Comparison of ENCODE assay signal across 27 cellular contexts in the genomic region with DNA sequence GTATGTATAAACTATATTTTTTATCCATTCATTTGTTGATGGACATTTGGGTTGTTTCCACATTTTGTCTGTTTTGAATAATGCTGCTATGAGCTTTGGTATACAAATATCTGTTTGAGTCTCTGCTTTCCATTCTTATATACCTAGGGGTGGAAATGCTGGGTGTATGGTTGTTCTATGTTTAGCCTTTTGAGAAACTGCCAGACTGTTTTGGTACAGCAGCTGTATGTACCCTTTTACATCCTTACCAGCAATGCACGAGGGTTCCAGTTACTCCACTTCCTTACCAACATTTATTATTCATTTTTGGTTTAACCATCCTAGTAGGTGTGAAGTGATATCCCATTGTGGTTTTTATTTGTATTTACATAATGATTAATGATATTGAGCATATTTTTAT. TPM values are rescaled to one million over a fixed set of nuclear protein-coding genes. Genes with fewer than 3 reads are reported as not detected.
"Had no signal": no experiment of that assay in that cellular context is flagged by ENCODE, and none has a peak within 500 bp of the region (broad histone marks: within the 10 kb centered on the region; RNA-seq: fewer than 3 reads in every experiment).

No MANE protein-coding gene starts in this region.

- H3K4me1 ChIP-seq: SJCRH30 had no signal

- H3K27ac ChIP-seq: ascending aorta, PC-9, RWPE1, SJCRH30, SK-N-MC had no signal

- H3K9me3 ChIP-seq: ascending aorta, MG63, SJCRH30 had no signal

- ATAC-seq: activated CD8-positive, alpha-beta T cell treated with anti-CD3 and anti-CD28 coated beads for 36 hours had no signal

- H3K36me3 ChIP-seq: ascending aorta, MG63, SJCRH30 had no signal

- H3K4me3 ChIP-seq: ascending aorta, MG63, PC-9, SJCRH30, SK-N-MC had no signal

- H3K27me3 ChIP-seq: ascending aorta, MG63, SJCRH30 had no signal

- DNase-seq: activated CD4-positive, alpha-beta T cell treated with anti-CD3 and anti-CD28 coated beads, Interleukin-2, amount 10 ng/mL, durations not matched to agents 24 days and 14 days; activated CD4-positive, alpha-beta T cell treated with anti-CD3 and anti-CD28 coated beads, Interleukin-2, amount 50 U/mL, for 4 hours; activated CD8-positive, alpha-beta T cell treated with anti-CD3 and anti-CD28 coated beads for 36 hours; activated gamma-delta T cell; activated naive CD4-positive, alpha-beta T cell treated with Interleukin-2 at 50 U/mL for 16 hours; activated naive CD8-positive, alpha-beta T cell treated with anti-CD3 and anti-CD28 coated beads, Interleukin-2, amount 10 ng/mL, durations not matched to agents 7 days and 5 days; activated T-cell treated with anti-CD3 and anti-CD28 coated beads, Interleukin-2, amount 50 U/mL, for 24 hours; amygdala; Karpas-422; KBM-7; MG63; NCI-H1048; NCI-H1105 treated with DMSO at 0.1 percent for 48 hours; NCI-H1436 treated with DMSO at 0.1 percent for 48 hours; NCI-H1694 treated with DMSO at 0.1 percent for 48 hours; NCI-H2029; NCI-H345; NCI-H524 treated with DMSO at 0.1 percent for 48 hours; NCI-H774; PC-9; SJCRH30; T1000 had no signal

RNA-seq across cellular contexts. Expression of gene RASAL2, which starts 13.9 kb away (rescaled TPM):
- total RNA-seq: activated CD4-positive, alpha-beta T cell treated with anti-CD3 and anti-CD28 coated beads, Interleukin-2, amount 10 ng/mL, durations not matched to agents 24 days and 14 days; activated CD8-positive, alpha-beta memory T cell treated with anti-CD3 and anti-CD28 coated beads for 36 hours; activated CD8-positive, alpha-beta T cell treated with anti-CD3 and anti-CD28 coated beads for 36 hours; T-helper 1 cell treated with Interleukin-12 subunit alpha and Interleukin-12 subunit beta and Interleukin-4 antibody, amounts not matched to agents 30 ng/mL and 1 ng/mL, for 36 hours had no signal
